In genomic region chr1:245154429-245155185, GRCh38 we compare ENCODE assay signal across 1 cellular context.
TF ChIP-seq lines count a peak whose summit lies in the region.

TSS of gene KIF26B (plus strand) at chr1:245154985. CDS start at chr1:245155425, 440 bp downstream.

TF ChIP-seq in GM12878, 131 proteins besides CTCF, POLR2A, EP300 and RAD21 (continued from another document):
- TF ChIP-seq IRF5 (IDR thresholded peaks at IDR 0.05; ENCODE audit: borderline replicate concordance) (no peak), ZNF687 (IDR thresholded peaks at IDR 0.05) (peak; percentile 38; the same call in 1 of the 2 replicates), HDGF (IDR thresholded peaks at IDR 0.05) (no peak), IRF4 (IDR thresholded peaks at IDR 0.05; ENCODE audit: low read depth, low read length) (no peak), TBL1XR1 (IDR thresholded peaks at IDR 0.05; ENCODE audit: low read depth, low read length) (no peak), MAX (IDR thresholded peaks at IDR 0.05; ENCODE audit: low read depth, low read length) (no peak), IKZF1 (conservative IDR thresholded peaks at IDR 0.05) (peak; percentile 35), RBBP5 (conservative IDR thresholded peaks at IDR 0.05) (no peak), RELA (IDR thresholded peaks at IDR 0.05; ENCODE audit: borderline replicate concordance, partially characterized antibody) (no peak), RCOR1 (conservative IDR thresholded peaks at IDR 0.05; ENCODE audit: low read depth, low read length) (no peak), ZNF384 (IDR thresholded peaks at IDR 0.05; ENCODE audit: borderline replicate concordance, low read depth, low read length) (no peak), ZBTB4 (CRISPR knock-in tag; IDR thresholded peaks at IDR 0.05) (no peak), ZBTB33 (IDR thresholded peaks at IDR 0.05) (no peak), BCLAF1 (IDR thresholded peaks at IDR 0.05) (no peak), BHLHE40 (IDR thresholded peaks at IDR 0.05; ENCODE audit: borderline replicate concordance in 1 of 2, low read depth in 2 of 2, low read length in 1 of 2) (peak in 1 of 2 experiments; percentile 48; a peak in 2 of 4 replicates)
TF ChIP-seq in GM12878: peak in this region for 4.
